In genomic region chr2:84971799-84972790, GRCh38 we compare ENCODE assay signal across 1 cellular context.
TF ChIP-seq lines count a peak whose summit lies in the region.

No MANE protein-coding gene starts in this region.

TF ChIP-seq in HEK293, 187 proteins besides CTCF, POLR2A, EP300 and RAD21 (continued from another document):
- TF ChIP-seq REST (tag by site-specific recombination; IDR thresholded peaks at IDR 0.05) (no peak), ZBTB48 (tag by site-specific recombination; IDR thresholded peaks at IDR 0.05) (no peak), KLF16 (tag by site-specific recombination; IDR thresholded peaks at IDR 0.05) (no peak), ZNF155 (tag by site-specific recombination; IDR thresholded peaks at IDR 0.05) (no peak), ZNF600 (tag by site-specific recombination; IDR thresholded peaks at IDR 0.05) (peak; percentile 70), ZNF571 (tag by site-specific recombination; IDR thresholded peaks at IDR 0.05) (no peak), ZNF10 (tag by site-specific recombination; IDR thresholded peaks at IDR 0.05) (no peak), BCL6B (tag by site-specific recombination; IDR thresholded peaks at IDR 0.05) (no peak), ZNF214 (tag by site-specific recombination; IDR thresholded peaks at IDR 0.05; ENCODE audit: borderline replicate concordance) (no peak), ZNF558 (tag by site-specific recombination; IDR thresholded peaks at IDR 0.05) (no peak), ZNF302 (tag by site-specific recombination; IDR thresholded peaks at IDR 0.05; ENCODE audit: low read depth) (no peak), ZNF426 (tag by site-specific recombination; IDR thresholded peaks at IDR 0.05) (no peak), ZNF585B (tag by site-specific recombination; IDR thresholded peaks at IDR 0.05) (no peak), ZNF354C (tag by site-specific recombination; IDR thresholded peaks at IDR 0.05; ENCODE audit: borderline replicate concordance, low read depth) (no peak), ZNF621 (tag by site-specific recombination; IDR thresholded peaks at IDR 0.05) (no peak), ZNF843 (tag by site-specific recombination; IDR thresholded peaks at IDR 0.05) (no peak), ZBTB26 (tag by site-specific recombination; optimal IDR thresholded peaks at IDR 0.05) (peak; percentile 80), TSHZ1 (tag by site-specific recombination; IDR thresholded peaks at IDR 0.05; ENCODE audit: borderline replicate concordance) (no peak), ZNF433 (tag by site-specific recombination; IDR thresholded peaks at IDR 0.05; ENCODE audit: low read depth) (no peak)
